Comparison of ENCODE assay signal across 8 cellular contexts in the genomic region with DNA sequence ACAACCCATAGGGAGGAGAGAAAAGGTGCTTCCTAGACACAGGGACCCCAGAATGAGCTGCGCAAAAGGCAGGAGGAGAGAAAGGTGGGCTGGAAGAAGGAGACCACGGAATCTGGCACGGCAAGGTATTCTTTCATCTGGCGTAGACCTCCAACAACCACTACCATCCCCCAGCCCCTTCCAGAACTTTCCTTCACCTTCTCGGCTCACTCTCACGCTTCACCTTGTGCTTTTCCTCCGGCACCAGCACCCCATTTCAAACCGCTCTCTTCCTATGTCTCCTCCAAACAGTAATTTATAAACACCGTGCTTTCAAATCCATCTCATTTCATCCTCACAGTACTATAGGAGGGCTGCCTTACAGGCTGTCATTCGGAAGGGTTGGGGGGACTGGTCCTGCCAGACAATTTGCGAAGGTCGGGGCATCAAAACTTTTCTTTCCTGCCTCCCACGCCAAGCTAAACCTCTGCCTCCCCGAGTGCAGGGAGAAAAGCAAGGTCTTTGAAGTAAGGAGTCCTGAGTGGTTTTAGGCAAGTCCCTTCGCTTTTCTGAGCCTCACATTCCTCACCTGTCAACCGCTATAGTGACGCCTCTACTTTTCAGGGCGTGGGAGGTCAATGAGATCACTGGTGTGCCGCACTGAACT. TPM values are rescaled to one million over a fixed set of nuclear protein-coding genes. Genes with fewer than 3 reads are reported as not detected.
DNase-seq lines count a peak whose midpoint lies in the region; ATAC-seq and TF ChIP-seq lines count a peak whose summit lies in the region.

No MANE protein-coding gene starts in this region.

- H3K9me3 ChIP-seq in HUES6 (ENCODE audit: control insufficient read depth, insufficient read depth, low read depth, low read length) = no peaks in the 10 kb centered on the region
- no peaks in the 10 kb centered on the region for H3K9me3 ChIP-seq in body of pancreas
- H3K9me3 ChIP-seq in mononuclear cell (ENCODE audit: low read depth, low read length) = no peaks in the 10 kb centered on the region

- TF ChIP-seq POLR2A in body of pancreas (IDR thresholded peaks at IDR 0.05) = no peak

- no peak for DNase-seq in AG04449 (ENCODE audit: low read depth, low spot score)
- no peak for DNase-seq in body of pancreas
- DNase-seq in germinal center (ENCODE audit: low spot score) = no peak
- DNase-seq in midbrain (lab: John Stamatoyannopoulos, UW) = no peak
- no peak for DNase-seq in NCI-H446 treated with DMSO at 0.1 percent for 48 hours (lab: John Stamatoyannopoulos, UW)

- H3K4me1 ChIP-seq in HUES6 (ENCODE audit: control insufficient read depth, insufficient read depth, low read length) (peaks cover 14% of the 10 kb centered on the region), body of pancreas (peaks cover 44% of the 10 kb centered on the region), mononuclear cell (ENCODE audit: insufficient read depth, low read length) (peaks cover 33% of the 10 kb centered on the region)

- ATAC-seq in body of pancreas (no peak), HG03025 (IDR thresholded peaks at IDR 0.05; ENCODE audit: low FRiP score, unreplicated experiment) (no peak)

- CTCF ChIA-PET in AG04449 (lab: Yijun Ruan, JAX) = interaction anchor here (2.4 to 4.2 kb wide), 2 partner anchors 38 to 377 kb away, joined by 6 to 19 read pairs; no protein-coding TSS in a partner anchor

- H3K9ac ChIP-seq in HUES6 (ENCODE audit: low read length) = no peak overlapping the region

- WGBS in body of pancreas, 2 donors = 24 to 32% methylated on average over 16 to 19 of the region's 19 CpGs

- H3K36me3 ChIP-seq in HUES6 (ENCODE audit: control insufficient read depth, insufficient read depth, low read length) (no peaks in the 10 kb centered on the region), body of pancreas (replicated peaks in 1 of 2; ENCODE audit: insufficient read depth in 1 of 2, low read depth in 2 of 2) (no peaks in the 10 kb centered on the region)

- intact Hi-C loops in body of pancreas (cut with DNase I) = no loop called here

- no peak overlapping the region for H3K27ac ChIP-seq in HUES6 (ENCODE audit: low read depth, low read length)
- H3K27ac ChIP-seq in body of pancreas = peak overlapping the region in 3 of 4 donors; percentile 20 to 79 (median 78)

- H3K27me3 ChIP-seq in HUES6 (ENCODE audit: control insufficient read depth, insufficient read depth, low read length) (no peaks in the 10 kb centered on the region), body of pancreas (no peaks in the 10 kb centered on the region), mononuclear cell (ENCODE audit: insufficient read depth, low read length) (no peaks in the 10 kb centered on the region)

- POLR2A ChIA-PET in AG04449 (lab: Yijun Ruan, JAX) = interaction anchor here (0.5 to 1.4 kb wide), 5 partner anchors 25 to 111 kb away, joined by 3 read pairs; no protein-coding TSS in a partner anchor

- H3K4me3 ChIP-seq in AG04449 (ENCODE audit: low read depth, low read length) = peak overlapping the region; percentile 96
- peak overlapping the region; percentile 90 for H3K4me3 ChIP-seq in HUES6 (ENCODE audit: low read depth, low read length)
- peak overlapping the region; percentile 96 for H3K4me3 ChIP-seq in body of pancreas
- peak overlapping the region; percentile 87 for H3K4me3 ChIP-seq in mononuclear cell (ENCODE audit: low read length)

- TF ChIP-seq CTCF in AG04449 (IDR thresholded peaks at IDR 0.05; ENCODE audit: insufficient read depth, low read length, missing control alignments) = no peak
- no peak for TF ChIP-seq CTCF in body of pancreas (IDR thresholded peaks at IDR 0.05)

RNA-seq across cellular contexts. Expression of gene KCTD21, which starts 0.9 kb away (rescaled TPM):
- total RNA-seq in body of pancreas (1 to 10 TPM; 4.6 to 5.4 TPM), mononuclear cell (2.2 TPM)

RNA-seq across cellular contexts. Expression of gene USP35, which starts 1.2 kb away (rescaled TPM):
- total RNA-seq in body of pancreas (10 to 100 TPM in 1 of 2 donors, 1 to 10 TPM in 1; 8.6 to 11.2 TPM), mononuclear cell (6.0 TPM)

RNA-seq across cellular contexts. Expression of gene ALG8, which starts 48.1 kb away (rescaled TPM):
- 10 to 100 TPM; 25.4 to 30.3 TPM for total RNA-seq in body of pancreas
- 17.1 TPM for total RNA-seq in mononuclear cell
